ENCODE assay signal across 7 cellular contexts in genomic region chr14:23417269-23417668, GRCh38. TPM values are rescaled to one million over a fixed set of nuclear protein-coding genes. Genes with fewer than 3 reads are reported as not detected.
"Had no signal": no experiment of that assay in that cellular context is flagged by ENCODE, and none has a peak within 500 bp of the region (broad histone marks: within the 10 kb centered on the region; RNA-seq: fewer than 3 reads in every experiment).

No MANE protein-coding gene starts in this region.

RNA-seq across cellular contexts. Expression of gene MYH6, which starts 9.2 kb away (rescaled TPM):
- total RNA-seq: GM23248, H4, HFFc6, HT1080, IMR-90, K562 had no signal

RNA-seq across cellular contexts. Expression of gene MYH7, which starts 18.2 kb away (rescaled TPM):
- total RNA-seq: GM23248, H4, H7, HFFc6, HT1080, IMR-90, K562 had no signal

RNA-seq across cellular contexts. Expression of gene CMTM5, which starts 40.4 kb away (rescaled TPM):
- total RNA-seq: GM23248, H4, HFFc6, IMR-90, K562 had no signal

RNA-seq across cellular contexts. Expression of gene IL25, which starts 44.7 kb away (rescaled TPM):
- total RNA-seq: GM23248, H4, HFFc6, HT1080, IMR-90, K562 had no signal
